ENCODE assay signal across 14 cellular contexts in genomic region chr7:11236680-11237079, GRCh38.
"Had no signal": no experiment of that assay in that cellular context is flagged by ENCODE, and none has a peak within 500 bp of the region (broad histone marks: within the 10 kb centered on the region; RNA-seq: fewer than 3 reads in every experiment).

No MANE protein-coding gene starts in this region.

- H3K27ac Mint-ChIP-seq: activated T-helper 17 cell treated with anti-CD3 and anti-CD28 coated beads, Interleukin-2, amount 50 U/mL, for 72 hours; stimulated activated naive CD8-positive, alpha-beta T cell treated with anti-CD3 and anti-CD28 coated beads, Interleukin-15, Interleukin-2, amounts not matched to agents 100 ng/mL and 50 ng/mL, for 24 hours had no signal

- H3K9me3 Mint-ChIP-seq: activated T-helper 17 cell treated with anti-CD3 and anti-CD28 coated beads, Interleukin-2, amount 50 U/mL, for 72 hours; stimulated activated naive CD8-positive, alpha-beta T cell treated with anti-CD3 and anti-CD28 coated beads, Interleukin-15, Interleukin-2, amounts not matched to agents 100 ng/mL and 50 ng/mL, for 24 hours had no signal

- H3K4me1 ChIP-seq: foreskin keratinocyte, spleen had no signal

- H3K4me1 Mint-ChIP-seq: activated T-helper 17 cell treated with anti-CD3 and anti-CD28 coated beads, Interleukin-2, amount 50 U/mL, for 72 hours; neural crest cell had no signal

- H3K36me3 ChIP-seq: cardiac muscle cell, esophagus muscularis mucosa, ovary, sigmoid colon, spleen, upper lobe of left lung had no signal

- H3K4me3 Mint-ChIP-seq: activated T-helper 17 cell treated with anti-CD3 and anti-CD28 coated beads, Interleukin-2, amount 50 U/mL, for 72 hours; neural crest cell; stimulated activated naive CD8-positive, alpha-beta T cell treated with anti-CD3 and anti-CD28 coated beads, Interleukin-15, Interleukin-2, amounts not matched to agents 100 ng/mL and 50 ng/mL, for 24 hours had no signal

- H3K27ac ChIP-seq: cardiac muscle cell, esophagus muscularis mucosa, foreskin keratinocyte, ovary, sigmoid colon, spleen, upper lobe of left lung had no signal

- H3K4me3 ChIP-seq: cardiac muscle cell, esophagus muscularis mucosa, ovary, spleen, upper lobe of left lung had no signal

- DNase-seq: activated naive CD4-positive, alpha-beta T cell treated with Interleukin-2 at 50 U/mL for 16 hours; foreskin keratinocyte; glutamatergic neuron; kidney glomerular epithelial cell; ovary; sigmoid colon; spleen; SW 1271; upper lobe of left lung had no signal

- H3K27me3 ChIP-seq: cardiac muscle cell, esophagus muscularis mucosa, foreskin keratinocyte, ovary, sigmoid colon, spleen, upper lobe of left lung had no signal

- H3K27me3 Mint-ChIP-seq: activated T-helper 17 cell treated with anti-CD3 and anti-CD28 coated beads, Interleukin-2, amount 50 U/mL, for 72 hours had no signal

- H3K9me3 ChIP-seq: esophagus muscularis mucosa, ovary, sigmoid colon, spleen, upper lobe of left lung had no signal
